In the genomic region with DNA sequence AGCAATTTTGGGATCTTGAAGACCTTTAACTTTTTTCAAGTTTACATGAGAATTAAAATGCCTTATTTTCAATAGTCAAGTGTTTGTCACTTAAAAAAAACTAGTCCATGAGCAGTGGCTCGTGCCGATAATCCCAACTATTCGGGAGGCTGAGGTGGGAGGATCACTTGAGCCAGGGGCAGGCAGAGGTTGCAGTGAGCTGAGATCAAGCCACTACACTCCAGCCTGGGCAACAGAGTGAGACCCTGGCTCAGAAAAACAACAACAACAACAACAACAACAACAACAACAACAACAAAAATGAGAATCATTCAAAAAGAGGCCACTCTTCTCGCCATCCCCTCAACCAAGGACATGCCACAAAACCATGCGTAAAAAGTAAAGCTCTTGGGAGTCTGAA, we compare ENCODE assay signal across 1 cellular context.
TF ChIP-seq lines count a peak whose summit lies in the region.

No MANE protein-coding gene starts in this region.

TF ChIP-seq in GM23338, 12 proteins besides CTCF, POLR2A, EP300 and RAD21 (continued from another document):
- TF ChIP-seq REST (IDR thresholded peaks at IDR 0.05; ENCODE audit: unreplicated experiment) (no peak), POLR2AphosphoS5 (IDR thresholded peaks at IDR 0.05; ENCODE audit: low read depth) (no peak), ZNF331 (CRISPR knock-in tag; IDR thresholded peaks at IDR 0.05; ENCODE audit: low read depth) (no peak), CREB1 (CRISPR knock-in tag; IDR thresholded peaks at IDR 0.05; ENCODE audit: low read depth) (no peak), EZH2 (IDR thresholded peaks at IDR 0.05; ENCODE audit: low read depth, unreplicated experiment) (no peak), STAT1 (IDR thresholded peaks at IDR 0.05; ENCODE audit: unreplicated experiment) (no peak), EZH2phosphoT487 (IDR thresholded peaks at IDR 0.05; ENCODE audit: unreplicated experiment) (no peak), NANOG (IDR thresholded peaks at IDR 0.05; ENCODE audit: borderline replicate concordance) (no peak)
- TF ChIP-seq, protein P1, sequence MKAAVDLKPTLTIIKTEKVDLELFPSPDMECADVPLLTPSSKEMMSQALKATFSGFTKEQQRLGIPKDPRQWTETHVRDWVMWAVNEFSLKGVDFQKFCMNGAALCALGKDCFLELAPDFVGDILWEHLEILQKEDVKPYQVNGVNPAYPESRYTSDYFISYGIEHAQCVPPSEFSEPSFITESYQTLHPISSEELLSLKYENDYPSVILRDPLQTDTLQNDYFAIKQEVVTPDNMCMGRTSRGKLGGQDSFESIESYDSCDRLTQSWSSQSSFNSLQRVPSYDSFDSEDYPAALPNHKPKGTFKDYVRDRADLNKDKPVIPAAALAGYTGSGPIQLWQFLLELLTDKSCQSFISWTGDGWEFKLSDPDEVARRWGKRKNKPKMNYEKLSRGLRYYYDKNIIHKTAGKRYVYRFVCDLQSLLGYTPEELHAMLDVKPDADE (IDR thresholded peaks at IDR 0.05), result no peak
